Comparison of ENCODE assay signal across 14 cellular contexts in the genomic region with DNA sequence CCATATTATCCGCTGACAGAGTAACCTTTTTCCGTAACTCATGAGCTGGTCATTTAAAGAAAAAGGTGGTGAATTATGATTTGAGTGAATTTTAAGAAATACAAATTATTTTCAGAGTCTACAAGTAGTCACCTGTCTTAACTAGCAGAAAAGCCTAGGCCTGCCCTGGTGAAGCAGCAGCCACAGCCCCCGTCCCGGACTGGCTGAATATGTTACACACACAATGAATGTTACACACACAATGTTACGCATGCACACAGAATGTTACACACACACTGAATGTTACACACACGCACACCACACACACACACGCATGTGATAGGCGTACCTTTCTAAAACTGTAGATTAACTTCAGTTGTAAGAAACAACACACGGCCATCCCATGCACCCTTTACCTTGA.
"Had no signal": no experiment of that assay in that cellular context is flagged by ENCODE, and none has a peak within 500 bp of the region (broad histone marks: within the 10 kb centered on the region; RNA-seq: fewer than 3 reads in every experiment).

No MANE protein-coding gene starts in this region.

- H3K36me3 ChIP-seq: ovary had no signal

- H3K27ac ChIP-seq: gastroesophageal sphincter, hepatocyte, lower lobe of right lung, ovary had no signal

- H3K9me3 ChIP-seq: gastroesophageal sphincter, lower lobe of right lung, ovary, tibial nerve had no signal

- H2AFZ ChIP-seq: hepatocyte had no signal

- H3K4me3 Mint-ChIP-seq: activated CD8-positive, alpha-beta T cell treated with anti-CD3 and anti-CD28 coated beads for 36 hours; activated T-helper 1 cell treated with anti-CD3 and anti-CD28 coated beads, Interleukin-12 subunit alpha, Interleukin-12 subunit beta, Interleukin-2, Interleukin-4 antibody, amounts not matched to agents 30 ng/mL and 10 ng/mL and 1 ng/mL, durations not matched to agents 14 hours and 24 hours and 36 hours; naive thymus-derived CD4-positive, alpha-beta T cell had no signal

- DNase-seq: activated CD8-positive, alpha-beta memory T cell treated with anti-CD3 and anti-CD28 coated beads, Interleukin-2, amount 50 U/mL, for 4 hours; activated CD8-positive, alpha-beta T cell treated with anti-CD3 and anti-CD28 coated beads for 36 hours; activated naive CD4-positive, alpha-beta T cell; caudate nucleus; effector CD8-positive, alpha-beta T cell; lower lobe of right lung; naive thymus-derived CD4-positive, alpha-beta T cell; T-helper 9 cell had no signal

- H3K27ac Mint-ChIP-seq: activated T-helper 1 cell treated with anti-CD3 and anti-CD28 coated beads, Interleukin-12 subunit alpha, Interleukin-12 subunit beta, Interleukin-2, Interleukin-4 antibody, amounts not matched to agents 30 ng/mL and 10 ng/mL and 1 ng/mL, durations not matched to agents 14 hours and 24 hours and 36 hours had no signal

- H3K27me3 ChIP-seq: gastroesophageal sphincter, hepatocyte, ovary, tibial nerve had no signal

- H3K4me2 ChIP-seq: hepatocyte had no signal

- H3K4me3 ChIP-seq: coronary artery, gastroesophageal sphincter, hepatocyte, lower lobe of right lung, ovary, tibial nerve had no signal

- H3K27me3 Mint-ChIP-seq: activated CD8-positive, alpha-beta T cell treated with anti-CD3 and anti-CD28 coated beads for 36 hours; naive thymus-derived CD4-positive, alpha-beta T cell had no signal

- ATAC-seq: activated CD8-positive, alpha-beta T cell treated with anti-CD3 and anti-CD28 coated beads for 36 hours; gastroesophageal sphincter; lower lobe of right lung; naive thymus-derived CD4-positive, alpha-beta T cell had no signal

- H3K9me3 Mint-ChIP-seq: activated CD8-positive, alpha-beta T cell treated with anti-CD3 and anti-CD28 coated beads for 36 hours; activated T-helper 1 cell treated with anti-CD3 and anti-CD28 coated beads, Interleukin-12 subunit alpha, Interleukin-12 subunit beta, Interleukin-2, Interleukin-4 antibody, amounts not matched to agents 30 ng/mL and 10 ng/mL and 1 ng/mL, durations not matched to agents 14 hours and 24 hours and 36 hours; naive thymus-derived CD4-positive, alpha-beta T cell had no signal
